In the genomic region with DNA sequence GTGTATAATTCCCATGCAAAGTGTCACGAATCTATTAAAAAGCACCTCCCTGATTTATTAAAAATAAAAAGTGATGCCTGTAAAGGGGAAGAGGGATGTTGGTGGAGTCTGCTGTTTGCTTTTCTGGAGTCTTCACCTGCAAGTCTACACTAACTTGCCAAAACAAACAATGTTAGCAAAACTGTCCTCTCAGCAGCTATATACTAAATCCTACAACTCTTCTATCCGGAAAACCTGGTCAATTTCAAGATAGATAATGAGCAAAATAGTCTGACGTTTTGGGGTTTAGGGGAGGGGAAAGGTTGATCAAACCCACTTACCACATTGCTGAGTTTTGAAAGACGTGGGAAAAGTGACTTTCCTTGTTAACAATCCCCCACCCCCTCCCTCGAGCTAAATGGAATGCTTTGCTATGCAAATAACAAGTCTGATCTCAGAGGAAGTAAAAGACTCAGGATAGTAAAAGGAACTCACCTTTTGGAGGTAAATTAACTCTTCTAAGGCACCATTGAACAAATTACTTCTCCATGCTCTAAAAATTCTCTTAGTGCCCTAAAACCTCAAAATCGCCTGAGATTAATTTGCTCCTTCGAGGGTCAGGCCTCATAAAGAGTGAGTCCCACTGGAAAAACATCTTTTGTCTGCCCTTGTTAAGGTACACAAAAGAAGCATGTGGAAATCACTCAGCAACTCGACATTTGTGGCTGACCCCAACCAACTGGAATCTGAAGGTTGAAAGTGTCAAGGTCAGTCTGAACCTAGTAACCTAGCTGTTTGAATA, we compare ENCODE assay signal across 1 cellular context.
TF ChIP-seq lines count a peak whose summit lies in the region.

No MANE protein-coding gene starts in this region.

TF ChIP-seq in HepG2, 621 proteins besides CTCF, POLR2A, EP300 and RAD21 (continued from another document and continues in another):
- TF ChIP-seq, protein P1, sequence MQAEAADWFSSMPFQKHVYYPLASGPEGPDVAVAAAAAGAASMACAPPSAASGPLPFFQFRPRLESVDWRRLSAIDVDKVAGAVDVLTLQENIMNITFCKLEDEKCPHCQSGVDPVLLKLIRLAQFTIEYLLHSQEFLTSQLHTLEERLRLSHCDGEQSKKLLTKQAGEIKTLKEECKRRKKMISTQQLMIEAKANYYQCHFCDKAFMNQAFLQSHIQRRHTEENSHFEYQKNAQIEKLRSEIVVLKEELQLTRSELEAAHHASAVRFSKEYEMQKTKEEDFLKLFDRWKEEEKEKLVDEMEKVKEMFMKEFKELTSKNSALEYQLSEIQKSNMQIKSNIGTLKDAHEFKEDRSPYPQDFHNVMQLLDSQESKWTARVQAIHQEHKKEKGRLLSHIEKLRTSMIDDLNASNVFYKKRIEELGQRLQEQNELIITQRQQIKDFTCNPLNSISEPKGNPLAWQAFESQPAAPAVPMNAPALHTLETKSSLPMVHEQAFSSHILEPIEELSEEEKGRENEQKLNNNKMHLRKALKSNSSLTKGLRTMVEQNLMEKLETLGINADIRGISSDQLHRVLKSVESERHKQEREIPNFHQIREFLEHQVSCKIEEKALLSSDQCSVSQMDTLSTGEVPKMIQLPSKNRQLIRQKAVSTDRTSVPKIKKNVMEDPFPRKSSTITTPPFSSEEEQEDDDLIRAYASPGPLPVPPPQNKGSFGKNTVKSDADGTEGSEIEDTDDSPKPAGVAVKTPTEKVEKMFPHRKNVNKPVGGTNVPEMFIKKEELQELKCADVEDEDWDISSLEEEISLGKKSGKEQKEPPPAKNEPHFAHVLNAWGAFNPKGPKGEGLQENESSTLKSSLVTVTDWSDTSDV (CRISPR knock-in tag; IDR thresholded peaks at IDR 0.05): no peak
- TF ChIP-seq RFX5 (IDR thresholded peaks at IDR 0.05; ENCODE audit: low read depth, low read length) (no peak), ATRX (CRISPR knock-in tag; IDR thresholded peaks at IDR 0.05; ENCODE audit: borderline replicate concordance) (no peak), PAF1 (CRISPR knock-in tag; IDR thresholded peaks at IDR 0.05) (no peak), ZFP41 (CRISPR knock-in tag; IDR thresholded peaks at IDR 0.05; ENCODE audit: borderline replicate concordance) (no peak), ZNF557 (CRISPR knock-in tag; IDR thresholded peaks at IDR 0.05) (no peak), KMT2A (CRISPR knock-in tag; IDR thresholded peaks at IDR 0.05) (no peak), GABPA (IDR thresholded peaks at IDR 0.05; ENCODE audit: low read depth, low read length) (no peak), GABPA (CRISPR knock-in tag; IDR thresholded peaks at IDR 0.05; ENCODE audit: low read depth) (no peak), ZNF782 (CRISPR knock-in tag; IDR thresholded peaks at IDR 0.05; ENCODE audit: borderline replicate concordance) (no peak), ZFY (CRISPR knock-in tag; IDR thresholded peaks at IDR 0.05) (no peak), ZNF446 (CRISPR knock-in tag; IDR thresholded peaks at IDR 0.05) (no peak), ZNF432 (CRISPR knock-in tag; IDR thresholded peaks at IDR 0.05; ENCODE audit: borderline replicate concordance) (no peak), ZNF703 (CRISPR knock-in tag; IDR thresholded peaks at IDR 0.05; ENCODE audit: borderline replicate concordance) (no peak), RFX3 (CRISPR knock-in tag; IDR thresholded peaks at IDR 0.05) (no peak), ZNF598 (CRISPR knock-in tag; IDR thresholded peaks at IDR 0.05; ENCODE audit: borderline replicate concordance) (no peak), ZNF484 (CRISPR knock-in tag; IDR thresholded peaks at IDR 0.05; ENCODE audit: borderline replicate concordance, low read depth) (no peak), KLF6 (CRISPR knock-in tag; IDR thresholded peaks at IDR 0.05) (no peak), ZNF749 (CRISPR knock-in tag; IDR thresholded peaks at IDR 0.05; ENCODE audit: borderline replicate concordance) (no peak), EEA1 (CRISPR knock-in tag; IDR thresholded peaks at IDR 0.05; ENCODE audit: borderline replicate concordance) (no peak), MBD4 (IDR thresholded peaks at IDR 0.05; ENCODE audit: borderline replicate concordance, low read length) (no peak), ZNF7 (CRISPR knock-in tag; IDR thresholded peaks at IDR 0.05) (no peak), ZNF30 (CRISPR knock-in tag; IDR thresholded peaks at IDR 0.05) (no peak), ZNF232 (CRISPR knock-in tag; IDR thresholded peaks at IDR 0.05; ENCODE audit: borderline replicate concordance) (no peak), ZNF138 (CRISPR knock-in tag; IDR thresholded peaks at IDR 0.05; ENCODE audit: low read depth) (no peak), YEATS4 (CRISPR knock-in tag; IDR thresholded peaks at IDR 0.05; ENCODE audit: borderline replicate concordance) (no peak), CEBPB (IDR thresholded peaks at IDR 0.05; ENCODE audit: borderline replicate concordance, low read depth, low read length) (peak; percentile 13; the same call in 1 of the 2 replicates), HNRNPUL1 (IDR thresholded peaks at IDR 0.05; ENCODE audit: low read depth, low read length) (no peak), PCBP2 (optimal IDR thresholded peaks at IDR 0.05; ENCODE audit: low read depth, low read length, poor library complexity, severe bottlenecking) (no peak), ZSCAN31 (CRISPR knock-in tag; IDR thresholded peaks at IDR 0.05; ENCODE audit: low read depth) (no peak; the same call in 1 of the 2 replicates), MXD4 (CRISPR knock-in tag; IDR thresholded peaks at IDR 0.05) (no peak), KDM6A (CRISPR knock-in tag; IDR thresholded peaks at IDR 0.05; ENCODE audit: low read depth) (no peak), ZBTB20 (CRISPR knock-in tag; IDR thresholded peaks at IDR 0.05; ENCODE audit: borderline replicate concordance, low read depth) (no peak), ZNF296 (CRISPR knock-in tag; conservative IDR thresholded peaks at IDR 0.05) (no peak), SP2 (CRISPR knock-in tag; IDR thresholded peaks at IDR 0.05) (no peak), ZBTB3 (CRISPR knock-in tag; IDR thresholded peaks at IDR 0.05; ENCODE audit: borderline replicate concordance, low read depth) (no peak), IKZF4 (CRISPR knock-in tag; IDR thresholded peaks at IDR 0.05; ENCODE audit: borderline replicate concordance, low read depth, not compliant biosample characterization) (no peak), AGO1 (IDR thresholded peaks at IDR 0.05; ENCODE audit: low read depth, low read length, poor library complexity, severe bottlenecking) (no peak), TBL1XR1 (IDR thresholded peaks at IDR 0.05; ENCODE audit: borderline replicate concordance, low read length, partially characterized antibody) (peak; percentile 53), ZNF354B (CRISPR knock-in tag; IDR thresholded peaks at IDR 0.05) (no peak), TSC22D2 (CRISPR knock-in tag; IDR thresholded peaks at IDR 0.05; ENCODE audit: borderline replicate concordance) (no peak), ZNF124 (CRISPR knock-in tag; IDR thresholded peaks at IDR 0.05) (no peak), ZNF12 (CRISPR knock-in tag; IDR thresholded peaks at IDR 0.05) (0 out of 2 replicates have a peak, but pooled peaks have one; percentile 1)
- TF ChIP-seq, protein P2, sequence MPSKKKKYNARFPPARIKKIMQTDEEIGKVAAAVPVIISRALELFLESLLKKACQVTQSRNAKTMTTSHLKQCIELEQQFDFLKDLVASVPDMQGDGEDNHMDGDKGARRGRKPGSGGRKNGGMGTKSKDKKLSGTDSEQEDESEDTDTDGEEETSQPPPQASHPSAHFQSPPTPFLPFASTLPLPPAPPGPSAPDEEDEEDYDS (CRISPR knock-in tag; IDR thresholded peaks at IDR 0.05): no peak; the same call in 1 of the 2 replicates
- TF ChIP-seq, protein P3, sequence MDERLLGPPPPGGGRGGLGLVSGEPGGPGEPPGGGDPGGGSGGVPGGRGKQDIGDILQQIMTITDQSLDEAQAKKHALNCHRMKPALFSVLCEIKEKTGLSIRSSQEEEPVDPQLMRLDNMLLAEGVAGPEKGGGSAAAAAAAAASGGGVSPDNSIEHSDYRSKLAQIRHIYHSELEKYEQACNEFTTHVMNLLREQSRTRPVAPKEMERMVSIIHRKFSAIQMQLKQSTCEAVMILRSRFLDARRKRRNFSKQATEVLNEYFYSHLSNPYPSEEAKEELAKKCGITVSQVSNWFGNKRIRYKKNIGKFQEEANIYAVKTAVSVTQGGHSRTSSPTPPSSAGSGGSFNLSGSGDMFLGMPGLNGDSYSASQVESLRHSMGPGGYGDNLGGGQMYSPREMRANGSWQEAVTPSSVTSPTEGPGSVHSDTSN (CRISPR knock-in tag; IDR thresholded peaks at IDR 0.05): no peak
- TF ChIP-seq, protein P4, sequence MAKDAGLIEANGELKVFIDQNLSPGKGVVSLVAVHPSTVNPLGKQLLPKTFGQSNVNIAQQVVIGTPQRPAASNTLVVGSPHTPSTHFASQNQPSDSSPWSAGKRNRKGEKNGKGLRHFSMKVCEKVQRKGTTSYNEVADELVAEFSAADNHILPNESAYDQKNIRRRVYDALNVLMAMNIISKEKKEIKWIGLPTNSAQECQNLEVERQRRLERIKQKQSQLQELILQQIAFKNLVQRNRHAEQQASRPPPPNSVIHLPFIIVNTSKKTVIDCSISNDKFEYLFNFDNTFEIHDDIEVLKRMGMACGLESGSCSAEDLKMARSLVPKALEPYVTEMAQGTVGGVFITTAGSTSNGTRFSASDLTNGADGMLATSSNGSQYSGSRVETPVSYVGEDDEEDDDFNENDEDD (CRISPR knock-in tag; IDR thresholded peaks at IDR 0.05; ENCODE audit: borderline replicate concordance): no peak
- TF ChIP-seq, protein P5, sequence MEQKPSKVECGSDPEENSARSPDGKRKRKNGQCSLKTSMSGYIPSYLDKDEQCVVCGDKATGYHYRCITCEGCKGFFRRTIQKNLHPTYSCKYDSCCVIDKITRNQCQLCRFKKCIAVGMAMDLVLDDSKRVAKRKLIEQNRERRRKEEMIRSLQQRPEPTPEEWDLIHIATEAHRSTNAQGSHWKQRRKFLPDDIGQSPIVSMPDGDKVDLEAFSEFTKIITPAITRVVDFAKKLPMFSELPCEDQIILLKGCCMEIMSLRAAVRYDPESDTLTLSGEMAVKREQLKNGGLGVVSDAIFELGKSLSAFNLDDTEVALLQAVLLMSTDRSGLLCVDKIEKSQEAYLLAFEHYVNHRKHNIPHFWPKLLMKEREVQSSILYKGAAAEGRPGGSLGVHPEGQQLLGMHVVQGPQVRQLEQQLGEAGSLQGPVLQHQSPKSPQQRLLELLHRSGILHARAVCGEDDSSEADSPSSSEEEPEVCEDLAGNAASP (CRISPR knock-in tag; IDR thresholded peaks at IDR 0.05; ENCODE audit: borderline replicate concordance): no peak; the same call in 1 of the 2 replicates
- TF ChIP-seq, protein P6, sequence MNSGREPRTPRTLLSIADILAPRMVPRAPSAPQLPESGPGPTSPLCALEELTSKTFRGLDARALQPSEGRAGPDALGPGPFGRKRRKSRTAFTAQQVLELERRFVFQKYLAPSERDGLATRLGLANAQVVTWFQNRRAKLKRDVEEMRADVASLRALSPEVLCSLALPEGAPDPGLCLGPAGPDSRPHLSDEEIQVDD (CRISPR knock-in tag; IDR thresholded peaks at IDR 0.05; ENCODE audit: borderline replicate concordance): no peak
- TF ChIP-seq, protein P7, sequence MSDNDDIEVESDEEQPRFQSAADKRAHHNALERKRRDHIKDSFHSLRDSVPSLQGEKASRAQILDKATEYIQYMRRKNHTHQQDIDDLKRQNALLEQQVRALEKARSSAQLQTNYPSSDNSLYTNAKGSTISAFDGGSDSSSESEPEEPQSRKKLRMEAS (IDR thresholded peaks at IDR 0.05): peak; percentile 42; the same call in 1 of the 2 replicates
- TF ChIP-seq, protein P8, sequence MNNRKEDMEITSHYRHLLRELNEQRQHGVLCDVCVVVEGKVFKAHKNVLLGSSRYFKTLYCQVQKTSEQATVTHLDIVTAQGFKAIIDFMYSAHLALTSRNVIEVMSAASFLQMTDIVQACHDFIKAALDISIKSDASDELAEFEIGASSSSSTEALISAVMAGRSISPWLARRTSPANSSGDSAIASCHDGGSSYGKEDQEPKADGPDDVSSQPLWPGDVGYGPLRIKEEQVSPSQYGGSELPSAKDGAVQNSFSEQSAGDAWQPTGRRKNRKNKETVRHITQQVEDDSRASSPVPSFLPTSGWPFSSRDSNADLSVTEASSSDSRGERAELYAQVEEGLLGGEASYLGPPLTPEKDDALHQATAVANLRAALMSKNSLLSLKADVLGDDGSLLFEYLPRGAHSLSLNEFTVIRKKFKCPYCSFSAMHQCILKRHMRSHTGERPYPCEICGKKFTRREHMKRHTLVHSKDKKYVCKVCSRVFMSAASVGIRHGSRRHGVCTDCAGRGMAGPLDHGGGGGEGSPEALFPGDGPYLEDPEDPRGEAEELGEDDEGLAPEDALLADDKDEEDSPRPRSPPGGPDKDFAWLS (CRISPR knock-in tag; IDR thresholded peaks at IDR 0.05; ENCODE audit: borderline replicate concordance): no peak
- TF ChIP-seq, protein P9, sequence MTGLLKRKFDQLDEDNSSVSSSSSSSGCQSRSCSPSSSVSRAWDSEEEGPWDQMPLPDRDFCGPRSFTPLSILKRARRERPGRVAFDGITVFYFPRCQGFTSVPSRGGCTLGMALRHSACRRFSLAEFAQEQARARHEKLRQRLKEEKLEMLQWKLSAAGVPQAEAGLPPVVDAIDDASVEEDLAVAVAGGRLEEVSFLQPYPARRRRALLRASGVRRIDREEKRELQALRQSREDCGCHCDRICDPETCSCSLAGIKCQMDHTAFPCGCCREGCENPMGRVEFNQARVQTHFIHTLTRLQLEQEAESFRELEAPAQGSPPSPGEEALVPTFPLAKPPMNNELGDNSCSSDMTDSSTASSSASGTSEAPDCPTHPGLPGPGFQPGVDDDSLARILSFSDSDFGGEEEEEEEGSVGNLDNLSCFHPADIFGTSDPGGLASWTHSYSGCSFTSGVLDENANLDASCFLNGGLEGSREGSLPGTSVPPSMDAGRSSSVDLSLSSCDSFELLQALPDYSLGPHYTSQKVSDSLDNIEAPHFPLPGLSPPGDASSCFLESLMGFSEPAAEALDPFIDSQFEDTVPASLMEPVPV (CRISPR knock-in tag; IDR thresholded peaks at IDR 0.05): no peak
- TF ChIP-seq, protein P10, sequence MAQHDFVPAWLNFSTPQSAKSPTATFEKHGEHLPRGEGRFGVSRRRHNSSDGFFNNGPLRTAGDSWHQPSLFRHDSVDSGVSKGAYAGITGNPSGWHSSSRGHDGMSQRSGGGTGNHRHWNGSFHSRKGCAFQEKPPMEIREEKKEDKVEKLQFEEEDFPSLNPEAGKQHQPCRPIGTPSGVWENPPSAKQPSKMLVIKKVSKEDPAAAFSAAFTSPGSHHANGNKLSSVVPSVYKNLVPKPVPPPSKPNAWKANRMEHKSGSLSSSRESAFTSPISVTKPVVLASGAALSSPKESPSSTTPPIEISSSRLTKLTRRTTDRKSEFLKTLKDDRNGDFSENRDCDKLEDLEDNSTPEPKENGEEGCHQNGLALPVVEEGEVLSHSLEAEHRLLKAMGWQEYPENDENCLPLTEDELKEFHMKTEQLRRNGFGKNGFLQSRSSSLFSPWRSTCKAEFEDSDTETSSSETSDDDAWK (CRISPR knock-in tag; IDR thresholded peaks at IDR 0.05): no peak
